In genomic region chr12:5524116-5524768, GRCh38 we compare ENCODE assay signal across 23 cellular contexts.
"Had no signal": no experiment of that assay in that cellular context is flagged by ENCODE, and none has a peak within 500 bp of the region (broad histone marks: within the 10 kb centered on the region; RNA-seq: fewer than 3 reads in every experiment).

No MANE protein-coding gene starts in this region.

- H3K27me3 Mint-ChIP-seq: activated CD8-positive, alpha-beta T cell treated with anti-CD3 and anti-CD28 coated beads for 36 hours; activated naive CD4-positive, alpha-beta T cell treated with anti-CD3 and anti-CD28 coated beads, Interleukin-2, amount 50 U/mL, for 24 hours; activated T-cell treated with anti-CD3 and anti-CD28 coated beads, Interleukin-2, amount 50 U/mL, for 24 hours had no signal

- H3K4me1 Mint-ChIP-seq: activated naive CD4-positive, alpha-beta T cell treated with anti-CD3 and anti-CD28 coated beads, Interleukin-2, amount 50 U/mL, for 24 hours had no signal

- H3K9me3 ChIP-seq: breast epithelium had no signal

- H3K9me3 Mint-ChIP-seq: activated CD8-positive, alpha-beta T cell treated with anti-CD3 and anti-CD28 coated beads for 36 hours; activated naive CD4-positive, alpha-beta T cell treated with anti-CD3 and anti-CD28 coated beads, Interleukin-2, amount 50 U/mL, for 24 hours; activated T-cell treated with anti-CD3 and anti-CD28 coated beads, Interleukin-2, amount 50 U/mL, for 24 hours; activated T-helper 1 cell treated with anti-CD3 and anti-CD28 coated beads, Interleukin-12 subunit alpha, Interleukin-12 subunit beta, Interleukin-2, Interleukin-4 antibody, amounts not matched to agents 30 ng/mL and 10 ng/mL and 1 ng/mL, durations not matched to agents 14 hours and 24 hours and 36 hours had no signal

- H3K27me3 ChIP-seq: breast epithelium had no signal

- ATAC-seq: activated CD8-positive, alpha-beta T cell treated with anti-CD3 and anti-CD28 coated beads for 36 hours had no signal

- H3K36me3 Mint-ChIP-seq: activated naive CD4-positive, alpha-beta T cell treated with anti-CD3 and anti-CD28 coated beads, Interleukin-2, amount 50 U/mL, for 24 hours had no signal

- H3K4me3 Mint-ChIP-seq: activated CD8-positive, alpha-beta T cell treated with anti-CD3 and anti-CD28 coated beads for 36 hours; activated naive CD4-positive, alpha-beta T cell treated with anti-CD3 and anti-CD28 coated beads, Interleukin-2, amount 50 U/mL, for 24 hours; activated T-cell treated with anti-CD3 and anti-CD28 coated beads, Interleukin-2, amount 50 U/mL, for 24 hours; activated T-helper 1 cell treated with anti-CD3 and anti-CD28 coated beads, Interleukin-12 subunit alpha, Interleukin-12 subunit beta, Interleukin-2, Interleukin-4 antibody, amounts not matched to agents 30 ng/mL and 10 ng/mL and 1 ng/mL, durations not matched to agents 14 hours and 24 hours and 36 hours had no signal

- H3K4me1 ChIP-seq: breast epithelium had no signal

- H3K36me3 ChIP-seq: breast epithelium had no signal

- DNase-seq: activated CD4-positive, CD25-positive, alpha-beta regulatory T cell; activated CD8-positive, alpha-beta T cell treated with anti-CD3 and anti-CD28 coated beads for 36 hours; activated effector memory CD4-positive, alpha-beta T cell treated with Interleukin-2 at 50 U/mL for 16 hours; activated naive CD4-positive, alpha-beta T cell; activated T-cell treated with anti-CD3 and anti-CD28 coated beads, Interleukin-2, amount 50 U/mL, for 24 hours; aorta; caudate nucleus; KG1; NCI-H1092; NCI-H1417 treated with DMSO at 0.1 percent for 48 hours; NCI-H1694; NCI-H2029; NCI-H2107; NCI-H2171 treated with DMSO at 0.1 percent for 48 hours; NCI-H226; NCI-H526; NCI-H774; T-helper 1 cell had no signal

- H3K27ac ChIP-seq: breast epithelium, SK-N-MC, VCaP had no signal

- H3K27ac Mint-ChIP-seq: activated CD8-positive, alpha-beta T cell treated with anti-CD3 and anti-CD28 coated beads for 36 hours; activated naive CD4-positive, alpha-beta T cell treated with anti-CD3 and anti-CD28 coated beads, Interleukin-2, amount 50 U/mL, for 24 hours; activated T-cell treated with anti-CD3 and anti-CD28 coated beads, Interleukin-2, amount 50 U/mL, for 24 hours; activated T-helper 1 cell treated with anti-CD3 and anti-CD28 coated beads, Interleukin-12 subunit alpha, Interleukin-12 subunit beta, Interleukin-2, Interleukin-4 antibody, amounts not matched to agents 30 ng/mL and 10 ng/mL and 1 ng/mL, durations not matched to agents 14 hours and 24 hours and 36 hours had no signal

- H3K4me3 ChIP-seq: breast epithelium, SK-N-MC had no signal
